ENCODE assay signal across 26 cellular contexts in genomic region chr15:86629409-86629808, GRCh38.
DNase-seq lines count a peak whose midpoint lies in the region; ATAC-seq and TF ChIP-seq lines count a peak whose summit lies in the region.
"Had no signal": no experiment of that assay in that cellular context is flagged by ENCODE, and none has a peak within 500 bp of the region (broad histone marks: within the 10 kb centered on the region; RNA-seq: fewer than 3 reads in every experiment).

No MANE protein-coding gene starts in this region.

- peaks cover 47% of the 10 kb centered on the region for H3K4me1 Mint-ChIP-seq in activated T-helper 2 cell treated with anti-CD3 and anti-CD28 coated beads, Interferon-gamma antibody, Interleukin-2, Interleukin-4, amounts not matched to agents 10 μg/mL and 5 μg/mL and 100 μg/mL, durations not matched to agents 14 hours and 24 hours and 36 hours (ENCODE audit: low read depth)
- H3K4me1 Mint-ChIP-seq: GM23338 had no signal

- 24% methylated on average over 5 of the region's 5 CpGs for WGBS in mammary epithelial cell (ENCODE audit: low coverage, missing lambda C conversion rate)
- 39 to 50% methylated on average over 5 of the region's 5 CpGs for WGBS in transverse colon (ENCODE audit: low coverage in 1 of 2), 2 donors

- TF ChIP-seq EP300 in transverse colon (IDR thresholded peaks at IDR 0.05; ENCODE audit: low read depth), result no peak

- ATAC-seq in left colon, result peak; percentile 80
- no peak for ATAC-seq in GM21576 (IDR thresholded peaks at IDR 0.05; ENCODE audit: unreplicated experiment)
- no peak for ATAC-seq in GM18861 (IDR thresholded peaks at IDR 0.05; ENCODE audit: unreplicated experiment)
- ATAC-seq: GM23338, Panc1 had no signal

- no peak overlapping the region for H3K4me3 Mint-ChIP-seq in activated T-helper 2 cell treated with anti-CD3 and anti-CD28 coated beads, Interferon-gamma antibody, Interleukin-2, Interleukin-4, amounts not matched to agents 10 μg/mL and 5 μg/mL and 100 μg/mL, durations not matched to agents 14 hours and 24 hours and 36 hours (ENCODE audit: low read depth)
- H3K4me3 Mint-ChIP-seq: CD4-positive, CD25-positive, alpha-beta regulatory T cell; GM23338; H9; HFFc6 had no signal

- H2AFZ ChIP-seq in mammary epithelial cell (ENCODE audit: low read depth, low read length), result no peak overlapping the region
- H2AFZ ChIP-seq: GM23338 had no signal

- CTCF ChIA-PET in mammary epithelial cell (lab: Charles Lee; ENCODE audit: low non-redundant PET), result no interaction called here

- peaks cover 6% of the 10 kb centered on the region for H3K36me3 Mint-ChIP-seq in activated T-helper 2 cell treated with anti-CD3 and anti-CD28 coated beads, Interferon-gamma antibody, Interleukin-2, Interleukin-4, amounts not matched to agents 10 μg/mL and 5 μg/mL and 100 μg/mL, durations not matched to agents 14 hours and 24 hours and 36 hours (ENCODE audit: low read depth)
- H3K36me3 Mint-ChIP-seq: CD4-positive, CD25-positive, alpha-beta regulatory T cell had no signal

- H3K4me1 ChIP-seq in mammary epithelial cell (ENCODE audit: insufficient read depth, low read length) (peaks cover 23% of the 10 kb centered on the region), breast epithelium (no peaks in the 10 kb centered on the region), transverse colon (peaks cover 0 to 35% (median 13%) of the 10 kb centered on the region in 4 donors)
- H3K4me1 ChIP-seq: BLaER1 had no signal

- peak; percentile 44 for DNase-seq in mammary epithelial cell
- DNase-seq in breast epithelium (ENCODE audit: low spot score in 2 of 2), result no peak
- DNase-seq in activated T-helper 2 cell treated with anti-CD3 and anti-CD28 coated beads, Interferon-gamma antibody, Interleukin-2, Interleukin-4, amounts not matched to agents 10 μg/mL and 5 μg/mL and 100 μg/mL, durations not matched to agents 14 hours and 24 hours and 36 hours (ENCODE audit: low spot score), result no peak
- no peak for DNase-seq in left colon
- no peak for DNase-seq in transverse colon
- DNase-seq in DMS153 treated with DMSO at 0.1 percent for 48 hours (lab: John Stamatoyannopoulos, UW; ENCODE audit: unreplicated experiment), result no peak
- DNase-seq: CD4-positive, CD25-positive, alpha-beta regulatory T cell; H9; HFFc6; IMR-90; KG1; NCI-H1092; NCI-H1417 treated with DMSO at 0.1 percent for 48 hours; NCI-H187; NCI-H2081 treated with DMSO at 0.1 percent for 48 hours; NCI-H2171; NCI-H226; NCI-H510A; NCI-H69; SIG-M5 had no signal

- in situ Hi-C loops in mammary epithelial cell (cut with MboI; ENCODE audit: low sequenced_read_pairs in 2 of 2) (loop anchor here in 1 of 2 donors (10.0 kb wide), 1 partner anchor 115 kb away; no protein-coding TSS in a partner anchor), transverse colon (cut with MboI; ENCODE audit: low pct_ligation_motif_present in 1 of 4, low pct_unique_long_range_greater_than_20kb in 1 of 4, low sequenced_read_pairs in 3 of 4) (loop anchor here in 2 of 4 donors (10.0 kb wide), 2 partner anchors 105 to 115 kb away; no protein-coding TSS in a partner anchor)

- no peak overlapping the region for H3K27ac ChIP-seq in mammary epithelial cell (ENCODE audit: insufficient read depth, low read depth, low read length)
- no peak overlapping the region for H3K27ac ChIP-seq in breast epithelium
- peak overlapping the region; percentile 4 to 59 (median 18) for H3K27ac ChIP-seq in transverse colon
- H3K27ac ChIP-seq: BLaER1, SK-N-MC had no signal

- no peaks in the 10 kb centered on the region for H3K79me2 ChIP-seq in mammary epithelial cell (ENCODE audit: insufficient read depth, low read length)

- peak overlapping the region; percentile 67 for H3K27ac Mint-ChIP-seq in activated T-helper 2 cell treated with anti-CD3 and anti-CD28 coated beads, Interferon-gamma antibody, Interleukin-2, Interleukin-4, amounts not matched to agents 10 μg/mL and 5 μg/mL and 100 μg/mL, durations not matched to agents 14 hours and 24 hours and 36 hours
- H3K27ac Mint-ChIP-seq: GM23338, H9, HFFc6 had no signal

- intact Hi-C loops in mammary epithelial cell (cut with micrococcal nuclease), result loop anchor here (10.0 kb wide), 2 partner anchors 265 to 1825 kb away; no protein-coding TSS in a partner anchor
- intact Hi-C loops in breast epithelium (cut with DNase I; ENCODE audit: low total_unique reads), result no loop called here
- intact Hi-C loops in activated T-helper 2 cell treated with anti-CD3 and anti-CD28 coated beads, Interferon-gamma antibody, Interleukin-2, Interleukin-4, amounts not matched to agents 10 μg/mL and 5 μg/mL and 100 μg/mL, durations not matched to agents 14 hours and 24 hours and 36 hours (cut with micrococcal nuclease), result no loop called here
- intact Hi-C loops in left colon (cut with DNase I, micrococcal nuclease), result no loop called here
- intact Hi-C loops in transverse colon (cut with DNase I; ENCODE audit: low total_unique reads), result no loop called here

- H3K4me3 ChIP-seq in mammary epithelial cell (replicated peaks in 1 of 3; ENCODE audit: insufficient read depth in 1 of 3, low read depth in 2 of 3, low read length in 3 of 3), result no peak overlapping the region
- no peak overlapping the region for H3K4me3 ChIP-seq in breast epithelium
- no peak overlapping the region for H3K4me3 ChIP-seq in transverse colon
- H3K4me3 ChIP-seq: BLaER1, GM23338, SK-N-MC had no signal

- TF ChIP-seq POLR2A in breast epithelium (IDR thresholded peaks at IDR 0.05), result no peak
- no peak for TF ChIP-seq POLR2A in transverse colon (IDR thresholded peaks at IDR 0.05)

- dilution Hi-C loops in mammary epithelial cell (cut with HindIII; ENCODE audit: low sequenced_read_pairs), result no loop called here

- BruUV-seq in mammary epithelial cell (replicated peaks; lab: Mats Ljungman, UMichigan), result no TSS peak

- no peaks in the 10 kb centered on the region for H3K9me3 Mint-ChIP-seq in activated T-helper 2 cell treated with anti-CD3 and anti-CD28 coated beads, Interferon-gamma antibody, Interleukin-2, Interleukin-4, amounts not matched to agents 10 μg/mL and 5 μg/mL and 100 μg/mL, durations not matched to agents 14 hours and 24 hours and 36 hours
- H3K9me3 Mint-ChIP-seq: GM23338, H9 had no signal

- H3K27me3 ChIP-seq in mammary epithelial cell (ENCODE audit: insufficient read depth, low read length), result no peaks in the 10 kb centered on the region
- no peaks in the 10 kb centered on the region for H3K27me3 ChIP-seq in breast epithelium
- H3K27me3 ChIP-seq in transverse colon, result no peaks in the 10 kb centered on the region
- H3K27me3 ChIP-seq: BLaER1 had no signal

- no peaks in the 10 kb centered on the region for H3K36me3 ChIP-seq in mammary epithelial cell (ENCODE audit: insufficient read depth, low read length)
- no peaks in the 10 kb centered on the region for H3K36me3 ChIP-seq in breast epithelium
- H3K36me3 ChIP-seq in transverse colon, result no peaks in the 10 kb centered on the region
- H3K36me3 ChIP-seq: BLaER1 had no signal

- no peak overlapping the region for H3K9ac ChIP-seq in mammary epithelial cell (ENCODE audit: insufficient read depth, low read length)
- H3K9ac ChIP-seq: BLaER1 had no signal

- H4K20me1 ChIP-seq in mammary epithelial cell (ENCODE audit: insufficient read depth, low read length), result no peaks in the 10 kb centered on the region
- H4K20me1 ChIP-seq: BLaER1 had no signal

- no peaks in the 10 kb centered on the region for H3K27me3 Mint-ChIP-seq in activated T-helper 2 cell treated with anti-CD3 and anti-CD28 coated beads, Interferon-gamma antibody, Interleukin-2, Interleukin-4, amounts not matched to agents 10 μg/mL and 5 μg/mL and 100 μg/mL, durations not matched to agents 14 hours and 24 hours and 36 hours (ENCODE audit: low read depth)
- H3K27me3 Mint-ChIP-seq: CD4-positive, CD25-positive, alpha-beta regulatory T cell had no signal

- H3K4me2 ChIP-seq in mammary epithelial cell (ENCODE audit: insufficient read depth, low read depth, low read length), result no peak overlapping the region
- H3K4me2 ChIP-seq: BLaER1, GM23338 had no signal

- no peaks in the 10 kb centered on the region for H3K9me3 ChIP-seq in mammary epithelial cell (replicated peaks; ENCODE audit: insufficient read depth, low read length)
- H3K9me3 ChIP-seq in breast epithelium, result no peaks in the 10 kb centered on the region
- no peaks in the 10 kb centered on the region for H3K9me3 ChIP-seq in transverse colon
- H3K9me3 ChIP-seq: BLaER1 had no signal

- TF ChIP-seq CTCF in mammary epithelial cell (conservative IDR thresholded peaks at IDR 0.05 in 1 of 2, IDR thresholded peaks at IDR 0.05 in 1 of 2; ENCODE audit: extremely low read depth in 1 of 2, insufficient read depth in 1 of 2, low read depth in 1 of 2, low read length in 2 of 2) (no peak), breast epithelium (IDR thresholded peaks at IDR 0.05) (no peak), transverse colon (IDR thresholded peaks at IDR 0.05) (no peak)

Comparison
In these comparisons a context has a peak if more than half of its experiments do, and no peak if none do; other contexts are left out.
1. H3K27ac ChIP-seq: peak in transverse colon (4 of 4); none in mammary epithelial cell (single experiment) and breast epithelium (0 of 2).